Comparison of ENCODE assay signal across 8 cellular contexts in genomic region chr1:107140703-107141490, GRCh38. TPM values are rescaled to one million over a fixed set of nuclear protein-coding genes. Genes with fewer than 3 reads are reported as not detected.
DNase-seq lines count a peak whose midpoint lies in the region; ATAC-seq, FAIRE-seq and TF ChIP-seq lines count a peak whose summit lies in the region.

Gene NTNG1 (plus strand): TSS chr1:107141039.

- no peak for DNase-seq in activated CD4-positive, alpha-beta T cell treated with anti-CD3 and anti-CD28 coated beads, Interleukin-2, amount 10 ng/mL, durations not matched to agents 7 days and 5 days
- no peak for DNase-seq in activated CD4-positive, alpha-beta T cell treated with anti-CD3 and anti-CD28 coated beads, Interleukin-2, amount 50 U/mL, for 4 hours
- DNase-seq in HT1080 (ENCODE audit: low read depth) (peak; percentile 44), germinal center (ENCODE audit: low spot score) (peak; percentile 37), omental fat pad (ENCODE audit: low spot score) (no peak), GM19239 (ENCODE audit: insufficient read length, low spot score) (no peak), cortex of kidney (lab: John Stamatoyannopoulos, UW) (no peak)
- peak; percentile 21 for DNase-seq in activated T-cell treated with anti-CD3 and anti-CD28 coated beads, Interleukin-2, amount 50 U/mL, for 1 hour

- peaks cover 49% of the 10 kb centered on the region for H3K27me3 Mint-ChIP-seq in activated CD4-positive, alpha-beta T cell treated with anti-CD3 and anti-CD28 coated beads, Interleukin-2, amount 10 ng/mL, durations not matched to agents 7 days and 5 days

- ATAC-seq in omental fat pad (ENCODE audit: low FRiP score), result peak; percentile 49

- CTCF ChIA-PET in activated CD4-positive, alpha-beta T cell treated with anti-CD3 and anti-CD28 coated beads, Interleukin-2, amount 10 ng/mL, durations not matched to agents 7 days and 5 days (lab: Charles Lee), result no interaction called here

- no peak within 1 kb of the TSS for H3K27ac Mint-ChIP-seq in activated CD4-positive, alpha-beta T cell treated with anti-CD3 and anti-CD28 coated beads, Interleukin-2, amount 10 ng/mL, durations not matched to agents 7 days and 5 days

- no peak for FAIRE-seq in GM19239 (lab: Jason Lieb, UNC)

- H3K36me3 Mint-ChIP-seq in activated CD4-positive, alpha-beta T cell treated with anti-CD3 and anti-CD28 coated beads, Interleukin-2, amount 10 ng/mL, durations not matched to agents 7 days and 5 days (ENCODE audit: low read depth), result no peaks in the 10 kb centered on the region

- TF ChIP-seq CTCF in omental fat pad (IDR thresholded peaks at IDR 0.05), result no peak

- peaks cover 13% of the 10 kb centered on the region for H3K4me1 Mint-ChIP-seq in activated CD4-positive, alpha-beta T cell treated with anti-CD3 and anti-CD28 coated beads, Interleukin-2, amount 10 ng/mL, durations not matched to agents 7 days and 5 days

- POLR2A ChIA-PET in activated CD4-positive, alpha-beta T cell treated with anti-CD3 and anti-CD28 coated beads, Interleukin-2, amount 10 ng/mL, durations not matched to agents 7 days and 5 days (lab: Charles Lee), result no interaction called here

- H3K9me3 Mint-ChIP-seq in activated CD4-positive, alpha-beta T cell treated with anti-CD3 and anti-CD28 coated beads, Interleukin-2, amount 10 ng/mL, durations not matched to agents 7 days and 5 days, result no peaks in the 10 kb centered on the region

- H3K4me3 Mint-ChIP-seq in activated CD4-positive, alpha-beta T cell treated with anti-CD3 and anti-CD28 coated beads, Interleukin-2, amount 10 ng/mL, durations not matched to agents 7 days and 5 days, result peak within 1 kb of the TSS; percentile 57

RNA-seq across cellular contexts. Expression of gene NTNG1, which starts in this region (rescaled TPM):
- total RNA-seq in activated CD4-positive, alpha-beta T cell treated with anti-CD3 and anti-CD28 coated beads, Interleukin-2, amount 10 ng/mL, durations not matched to agents 7 days and 5 days, result not detected
- 8.5 and 16.0 TPM in 2 replicates for total RNA-seq in HT1080 (2014; rRNA removed; shearing (Covaris generic))
- 18.2 and 20.3 TPM in 2 replicates for polyA plus RNA-seq in HT1080 (2015; cell fraction: cytosol; rRNA removed)
- polyA plus RNA-seq in HT1080 (2015; cell fraction: nucleus; rRNA removed), result 22.7 and 26.4 TPM in 2 replicates
- 10 to 100 TPM in 1 of 4 donors, 1 to 10 TPM in 3; 1.3 to 28.5 (median 6.6) TPM for total RNA-seq in omental fat pad

Comparison
In these comparisons a context has a peak if more than half of its experiments do, and no peak if none do; other contexts are left out.
1. DNase-seq: peak in HT1080 (single experiment), activated T-cell treated with anti-CD3 and anti-CD28 coated beads, Interleukin-2, amount 50 U/mL, for 1 hour (single experiment) and germinal center (single experiment); none in activated CD4-positive, alpha-beta T cell treated with anti-CD3 and anti-CD28 coated beads, Interleukin-2, amount 10 ng/mL, durations not matched to agents 7 days and 5 days (single experiment), activated CD4-positive, alpha-beta T cell treated with anti-CD3 and anti-CD28 coated beads, Interleukin-2, amount 50 U/mL, for 4 hours (0 of 2), omental fat pad (single experiment), GM19239 (single experiment) and cortex of kidney (single experiment).